In genomic region chr6:6686176-6686575, GRCh38 we compare ENCODE assay signal across 13 cellular contexts.
DNase-seq lines count a peak whose midpoint lies in the region; ATAC-seq, FAIRE-seq and TF ChIP-seq lines count a peak whose summit lies in the region.
"Had no signal": no experiment of that assay in that cellular context is flagged by ENCODE, and none has a peak within 500 bp of the region (broad histone marks: within the 10 kb centered on the region; RNA-seq: fewer than 3 reads in every experiment).

No MANE protein-coding gene starts in this region.

- WGBS in A549 (ENCODE audit: missing lambda C conversion rate): 73% methylated on average over 5 of the region's 7 CpGs
- 96% methylated on average over 6 of the region's 7 CpGs for WGBS in HUES64

- H3K36me3 Mint-ChIP-seq in brain: no peaks in the 10 kb centered on the region
- no peaks in the 10 kb centered on the region for H3K36me3 Mint-ChIP-seq in activated CD4-positive, alpha-beta memory T cell treated with anti-CD3 and anti-CD28 coated beads for 36 hours

- TF ChIP-seq RAD21 in A549 (conservative IDR thresholded peaks at IDR 0.05 in 1 of 2, IDR thresholded peaks at IDR 0.05 in 1 of 2): no peak

- peaks cover 7% of the 10 kb centered on the region for H3K27me3 Mint-ChIP-seq in brain
- peaks cover 4% of the 10 kb centered on the region for H3K27me3 Mint-ChIP-seq in activated CD4-positive, alpha-beta memory T cell treated with anti-CD3 and anti-CD28 coated beads for 36 hours

- H3K4me1 ChIP-seq in A549 (peaks cover 25% of the 10 kb centered on the region), HUES64 (ENCODE audit: insufficient read depth, low read length) (peaks cover 26% of the 10 kb centered on the region), mucosa of stomach (ENCODE audit: control insufficient read depth, insufficient read depth, low read length) (peaks cover 71% of the 10 kb centered on the region)

- 0 out of 2 replicates have a peak, but pooled peaks cover 4% of the 10 kb centered on the region for H3K27me3 ChIP-seq in HUES64 (ENCODE audit: insufficient read depth, low read length)
- no peaks in the 10 kb centered on the region for H3K27me3 ChIP-seq in mucosa of stomach (ENCODE audit: control insufficient read depth, insufficient read depth, low read length)

- TF ChIP-seq CTCF in A549 (IDR thresholded peaks at IDR 0.05) (no peak), brain (conservative IDR thresholded peaks at IDR 0.05) (no peak)

- DNase-seq in A549 (ENCODE audit: low read depth in 1 of 2, low spot score in 1 of 2): no peak
- DNase-seq in epidermal melanocyte (ENCODE audit: insufficient read length, low spot score): no peak
- DNase-seq in ecto neural progenitor cell (ENCODE audit: low spot score): no peak
- DNase-seq in activated CD4-positive, alpha-beta memory T cell treated with anti-CD3 and anti-CD28 coated beads for 36 hours: no peak
- DNase-seq: AML-193; stimulated activated CD4-positive, alpha-beta T cell treated with anti-CD3 and anti-CD28 coated beads, Interleukin-4, amount 100 ng/mL, for 24 hours had no signal

- H3K27ac Mint-ChIP-seq in brain: peak overlapping the region in 2 of 5 experiments; percentile 7 to 59
- no peak overlapping the region for H3K27ac Mint-ChIP-seq in activated CD4-positive, alpha-beta memory T cell treated with anti-CD3 and anti-CD28 coated beads for 36 hours
- H3K27ac Mint-ChIP-seq: stimulated activated naive B cell treated with anti-CD40 and anti-IgM and Interleukin-4, amounts not matched to agents 10 μg/mL and 1 μg/mL and 100 μg/mL, for 72 hours had no signal

- H3K9me3 Mint-ChIP-seq in brain: peaks cover 0 to 5% (median under 1%) of the 10 kb centered on the region in 5 experiments
- peaks cover 4% of the 10 kb centered on the region for H3K9me3 Mint-ChIP-seq in activated CD4-positive, alpha-beta memory T cell treated with anti-CD3 and anti-CD28 coated beads for 36 hours

- intact Hi-C loops in activated CD4-positive, alpha-beta memory T cell treated with anti-CD3 and anti-CD28 coated beads for 36 hours (cut with micrococcal nuclease): loop anchor here (10.0 kb wide), 2 partner anchors 169 to 929 kb away; no protein-coding TSS in a partner anchor

- no peak for FAIRE-seq in A549 (lab: Jason Lieb, UNC)
- FAIRE-seq: GM12892, GM19239 had no signal

- POLR2A ChIA-PET in A549 (lab: Yijun Ruan, JAX): interaction anchor here (0.9 to 1.6 kb wide), 3 partner anchors 9 to 703 kb away, joined by 3 to 15 read pairs (median 5); partner anchors contain the start of genes CAGE1 and RIOK1
- POLR2A ChIA-PET in activated CD4-positive, alpha-beta memory T cell treated with anti-CD3 and anti-CD28 coated beads for 36 hours (lab: Charles Lee): no interaction called here

- H3K9me3 ChIP-seq in A549: no peaks in the 10 kb centered on the region
- peaks cover under 1% of the 10 kb centered on the region; the same call in 1 of the 2 replicates for H3K9me3 ChIP-seq in HUES64 (ENCODE audit: insufficient read depth, low read depth, low read length)
- H3K9me3 ChIP-seq in mucosa of stomach (ENCODE audit: control insufficient read depth, low read length): no peaks in the 10 kb centered on the region

- CTCF ChIA-PET in A549 (lab: Yijun Ruan, JAX): interaction anchor here (0.5 to 1.7 kb wide), 5 partner anchors 9 to 577 kb away, joined by 3 to 8 read pairs (median 5); no protein-coding TSS in a partner anchor
- CTCF ChIA-PET in activated CD4-positive, alpha-beta memory T cell treated with anti-CD3 and anti-CD28 coated beads for 36 hours (lab: Charles Lee): no interaction called here

- peaks cover 50% of the 10 kb centered on the region for H3K4me1 Mint-ChIP-seq in brain
- H3K4me1 Mint-ChIP-seq in activated CD4-positive, alpha-beta memory T cell treated with anti-CD3 and anti-CD28 coated beads for 36 hours (ENCODE audit: low read depth): peaks cover 33% of the 10 kb centered on the region

- H3K4me2 ChIP-seq in A549: peak overlapping the region; percentile 84

- ATAC-seq in A549: no peak
- no peak for ATAC-seq in GM21528 (IDR thresholded peaks at IDR 0.05; ENCODE audit: low FRiP score, unreplicated experiment)

- H3K9ac ChIP-seq in HUES64 (ENCODE audit: low read depth, low read length) (no peak overlapping the region), mucosa of stomach (ENCODE audit: low read length) (peak overlapping the region; percentile 58)

- peak overlapping the region in 4 of 5 experiments; percentile 62 to 76 (median 68) for H3K4me3 Mint-ChIP-seq in brain
- no peak overlapping the region for H3K4me3 Mint-ChIP-seq in activated CD4-positive, alpha-beta memory T cell treated with anti-CD3 and anti-CD28 coated beads for 36 hours

- H3K27ac ChIP-seq in A549 (peak overlapping the region; percentile 79 to 82; a peak in 5 of 6 replicates), HUES64 (ENCODE audit: low read depth, low read length) (peak overlapping the region; percentile 55; the same call in 1 of the 2 replicates)

- no peak for TF ChIP-seq POLR2A in A549 (IDR thresholded peaks at IDR 0.05; ENCODE audit: low read length)

- H3K4me3 ChIP-seq in A549 (peak overlapping the region; percentile 53), HUES64 (ENCODE audit: low read length) (peak overlapping the region; percentile 46), mucosa of stomach (ENCODE audit: low read length) (no peak overlapping the region)

- no peak for TF ChIP-seq EP300 in A549 (IDR thresholded peaks at IDR 0.05)

- H3K36me3 ChIP-seq in HUES64 (ENCODE audit: insufficient read depth, low read length) (no peaks in the 10 kb centered on the region), mucosa of stomach (ENCODE audit: control insufficient read depth, insufficient read depth, low read length) (no peaks in the 10 kb centered on the region)

TF ChIP-seq in A549, 52 proteins besides CTCF, POLR2A, EP300 and RAD21:
- no peak for TF ChIP-seq ESRRA (IDR thresholded peaks at IDR 0.05; ENCODE audit: borderline replicate concordance, low read length)
- TF ChIP-seq MYC (IDR thresholded peaks at IDR 0.05; ENCODE audit: borderline replicate concordance, low read length): no peak
- TF ChIP-seq POLR2AphosphoS2 (conservative IDR thresholded peaks at IDR 0.05; ENCODE audit: low read length): no peak
- no peak for TF ChIP-seq REST (IDR thresholded peaks at IDR 0.05)
- TF ChIP-seq CHD4 (IDR thresholded peaks at IDR 0.05; ENCODE audit: borderline replicate concordance): no peak
- TF ChIP-seq HDAC2 (IDR thresholded peaks at IDR 0.05): no peak
- no peak for TF ChIP-seq MAZ (IDR thresholded peaks at IDR 0.05; ENCODE audit: borderline replicate concordance, low read depth, low read length)
- no peak for TF ChIP-seq HOXB5 (CRISPR knock-in tag; IDR thresholded peaks at IDR 0.05)
- TF ChIP-seq TFCP2L1 (CRISPR knock-in tag; IDR thresholded peaks at IDR 0.05): no peak
- TF ChIP-seq MAFK (IDR thresholded peaks at IDR 0.05; ENCODE audit: partially characterized antibody): no peak
- TF ChIP-seq RCOR1 (IDR thresholded peaks at IDR 0.05; ENCODE audit: low read depth, low read length): no peak
- no peak for TF ChIP-seq NPAS2 (CRISPR knock-in tag; IDR thresholded peaks at IDR 0.05; ENCODE audit: borderline replicate concordance)
- no peak for TF ChIP-seq JUNB (IDR thresholded peaks at IDR 0.05)
- no peak for TF ChIP-seq ZC3H11A (IDR thresholded peaks at IDR 0.05)
- TF ChIP-seq NFE2L2 (conservative IDR thresholded peaks at IDR 0.05; ENCODE audit: low read length): no peak
- TF ChIP-seq RARB (CRISPR knock-in tag; IDR thresholded peaks at IDR 0.05): no peak
- TF ChIP-seq SREBF2 (IDR thresholded peaks at IDR 0.05): no peak
- TF ChIP-seq EHMT2 (IDR thresholded peaks at IDR 0.05; ENCODE audit: low read depth): no peak
